In the genomic region with DNA sequence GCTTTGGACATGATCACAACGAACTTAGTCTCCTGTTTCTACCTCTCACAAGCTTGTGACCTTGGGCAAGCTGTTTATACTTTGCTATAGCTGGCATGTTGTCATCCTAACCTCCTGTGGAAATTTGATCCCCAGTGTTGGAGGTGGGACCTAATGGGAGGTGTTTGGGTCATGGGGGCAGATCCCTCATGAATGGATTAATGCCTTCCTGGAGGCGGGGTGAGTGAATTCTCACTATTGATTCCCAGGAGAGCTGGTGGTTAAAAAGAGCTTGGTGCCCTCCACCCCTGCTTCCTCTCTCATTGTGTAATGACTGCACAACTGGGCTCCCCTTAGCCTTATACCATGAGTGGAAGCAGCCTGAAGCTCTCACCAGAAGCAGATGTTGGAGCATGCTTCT, we compare ENCODE assay signal across 23 cellular contexts.
A peak's percentile ranks its signal among the peaks of the same experiment; 100 is the strongest.
DNase-seq lines count a peak whose midpoint lies in the region; ATAC-seq, FAIRE-seq and TF ChIP-seq lines count a peak whose summit lies in the region.
"Had no signal": no experiment of that assay in that cellular context is flagged by ENCODE, and none has a peak within 500 bp of the region (broad histone marks: within the 10 kb centered on the region; RNA-seq: fewer than 3 reads in every experiment).

No MANE protein-coding gene starts in this region.

- H3K4me3 ChIP-seq in body of pancreas (no peak overlapping the region), pancreas (no peak overlapping the region)
- H3K4me3 ChIP-seq: HAP-1 had no signal

- peak overlapping the region in 3 of 4 donors; percentile 11 to 27 (median 14) for H3K27ac ChIP-seq in body of pancreas
- H3K27ac ChIP-seq in pancreas = peak overlapping the region in 2 of 4 donors; percentile 30 to 62
- H3K27ac ChIP-seq: 22Rv1 had no signal

- H3K4me1 ChIP-seq in body of pancreas (no peaks in the 10 kb centered on the region), pancreas (peaks cover 0 to 4% (median 0%) of the 10 kb centered on the region in 3 donors)
- H3K4me1 ChIP-seq: HAP-1 had no signal

- TF ChIP-seq CTCF in body of pancreas (IDR thresholded peaks at IDR 0.05) (no peak), pancreas (IDR thresholded peaks at IDR 0.05) (no peak)

- FAIRE-seq in pancreas (lab: Jason Lieb, UNC) = no peak

- 10 to 17% methylated on average over 2 of the region's 2 CpGs for WGBS in body of pancreas, 2 donors
- WGBS in pancreas, 2 donors = 10 to 22% methylated on average over 2 of the region's 2 CpGs

- TF ChIP-seq POLR2A in body of pancreas (IDR thresholded peaks at IDR 0.05) = no peak

- DNase-seq in DMS 273 (lab: John Stamatoyannopoulos, UW; ENCODE audit: unreplicated experiment) (peak; percentile 52), DMS 273 treated with DMSO at 0.1 percent for 48 hours (lab: John Stamatoyannopoulos, UW) (no peak), MV-4-11 (lab: John Stamatoyannopoulos, UW) (peak; percentile 15), body of pancreas (peak; percentile 44 to 74 (median 68)), pancreas (peak in 3 of 6 donors; percentile 48 to 70 (median 69)), D341Med (ENCODE audit: low spot score) (no peak)
- no peak for DNase-seq in activated naive CD4-positive, alpha-beta T cell treated with anti-CD3 and anti-CD28 coated beads, Interleukin-2, amount 50 U/mL, for 72 hours (ENCODE audit: low spot score in 2 of 2)
- DNase-seq in activated T-cell treated with anti-CD3 and anti-CD28 coated beads, Interleukin-2, amount 50 U/mL, for 48 hours = no peak
- DNase-seq: activated CD4-positive, alpha-beta T cell treated with anti-CD3 and anti-CD28 coated beads, Interleukin-2, amount 10 ng/mL, durations not matched to agents 7 days and 5 days; activated CD8-positive, alpha-beta memory T cell treated with anti-CD3 and anti-CD28 coated beads, Interleukin-2, amount 50 U/mL, for 4 hours; activated effector memory CD4-positive, alpha-beta T cell treated with Interleukin-2 at 50 U/mL for 16 hours; Calu3; cortex of kidney; KG1; naive thymus-derived CD4-positive, alpha-beta T cell; NCI-H1417; NCI-H345; NK-92 treated with Interleukin-12 subunit alpha and Interleukin-12 subunit beta, amount 100 ng/mL, for 24 hours; RPMI8226; stimulated activated CD4-positive, alpha-beta T cell treated with anti-CD3 and anti-CD28 coated beads, Interleukin-4, amount 100 ng/mL, for 1 hour had no signal

- H3K27me3 ChIP-seq in body of pancreas (no peaks in the 10 kb centered on the region), pancreas (no peaks in the 10 kb centered on the region)

- no peaks in the 10 kb centered on the region for H3K36me3 ChIP-seq in body of pancreas (replicated peaks in 1 of 2; ENCODE audit: insufficient read depth in 1 of 2, low read depth in 2 of 2)
- no peaks in the 10 kb centered on the region for H3K36me3 ChIP-seq in pancreas
- H3K36me3 ChIP-seq: HAP-1 had no signal

- H3K9me3 Mint-ChIP-seq in activated naive CD4-positive, alpha-beta T cell treated with anti-CD3 and anti-CD28 coated beads, Interleukin-2, amount 50 U/mL, for 72 hours = peaks cover 16 to 34% of the 10 kb centered on the region in 2 donors

- H3K9me3 ChIP-seq in body of pancreas (no peaks in the 10 kb centered on the region), pancreas (no peaks in the 10 kb centered on the region)
- H3K9me3 ChIP-seq: HAP-1 had no signal

- intact Hi-C loops in body of pancreas (cut with DNase I) = no loop called here
- intact Hi-C loops in pancreas (cut with DNase I) = no loop called here

- H3K36me3 Mint-ChIP-seq in activated naive CD4-positive, alpha-beta T cell treated with anti-CD3 and anti-CD28 coated beads, Interleukin-2, amount 50 U/mL, for 72 hours = peaks cover 15 to 29% of the 10 kb centered on the region in 2 donors

- peak; percentile 94 for ATAC-seq in body of pancreas
- peak; percentile 95 to 99 (median 98) for ATAC-seq in pancreas
- ATAC-seq in activated naive CD4-positive, alpha-beta T cell treated with anti-CD3 and anti-CD28 coated beads, Interleukin-2, amount 50 U/mL, for 72 hours = no peak
- ATAC-seq: naive thymus-derived CD4-positive, alpha-beta T cell; SK-N-SH treated with all-trans-retinoic acid at 6 μM for 48 hours had no signal

- H3K27ac Mint-ChIP-seq in activated naive CD4-positive, alpha-beta T cell treated with anti-CD3 and anti-CD28 coated beads, Interleukin-2, amount 50 U/mL, for 72 hours = no peak overlapping the region
- H3K27ac Mint-ChIP-seq: activated CD4-positive, alpha-beta T cell treated with anti-CD3 and anti-CD28 coated beads, Interleukin-2, amount 10 ng/mL, durations not matched to agents 7 days and 5 days had no signal

Comparison
In these comparisons a context has a peak if more than half of its experiments do, and no peak if none do; other contexts are left out.
1. DNase-seq: peak in DMS 273 (single experiment), MV-4-11 (single experiment) and body of pancreas (4 of 4); none in DMS 273 treated with DMSO at 0.1 percent for 48 hours (single experiment), activated naive CD4-positive, alpha-beta T cell treated with anti-CD3 and anti-CD28 coated beads, Interleukin-2, amount 50 U/mL, for 72 hours (0 of 2), activated T-cell treated with anti-CD3 and anti-CD28 coated beads, Interleukin-2, amount 50 U/mL, for 48 hours (0 of 2) and D341Med (single experiment).
2. ATAC-seq: peak in body of pancreas (single experiment) and pancreas (4 of 4); none in activated naive CD4-positive, alpha-beta T cell treated with anti-CD3 and anti-CD28 coated beads, Interleukin-2, amount 50 U/mL, for 72 hours (0 of 2).